In the genomic region with DNA sequence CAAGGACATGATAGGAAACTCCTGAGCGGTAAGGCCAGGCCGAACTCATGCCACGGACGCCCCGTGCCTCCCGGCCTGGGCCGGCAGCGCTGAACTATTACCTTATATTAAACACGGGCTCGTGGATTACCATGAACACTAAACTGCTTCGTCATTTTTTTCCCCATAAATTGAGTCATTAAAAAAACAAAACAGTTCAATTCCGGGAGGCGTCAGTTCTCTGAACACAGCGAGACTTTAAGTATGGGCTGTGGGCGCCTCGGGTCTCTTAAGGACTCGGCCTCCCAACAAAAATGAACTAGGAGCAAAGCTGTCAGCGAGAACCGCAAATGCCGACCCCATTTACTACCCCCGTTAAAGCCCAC, we compare ENCODE assay signal across 8 cellular contexts. TPM values are rescaled to one million over a fixed set of nuclear protein-coding genes. Genes with fewer than 3 reads are reported as not detected.
DNase-seq lines count a peak whose midpoint lies in the region; ATAC-seq and TF ChIP-seq lines count a peak whose summit lies in the region.

No MANE protein-coding gene starts in this region.

- 0 to 1% methylated on average over 21 of the region's 21 CpGs for WGBS in sigmoid colon, 2 donors

- no peak for TF ChIP-seq EP300 in sigmoid colon (IDR thresholded peaks at IDR 0.05)

- H3K36me3 Mint-ChIP-seq in IgD-negative memory B cell: peaks cover 4% of the 10 kb centered on the region
- peaks cover 20% of the 10 kb centered on the region for H3K36me3 Mint-ChIP-seq in activated naive CD8-positive, alpha-beta T cell treated with anti-CD3 and anti-CD28 coated beads for 36 hours

- H3K4me3 ChIP-seq in DOHH2 (ENCODE audit: low read length): peak overlapping the region; percentile 68
- H3K4me3 ChIP-seq in right atrium auricular region: peak overlapping the region; percentile 76 to 81
- peak overlapping the region; percentile 71 to 90 (median 84) for H3K4me3 ChIP-seq in sigmoid colon

- H3K4me3 Mint-ChIP-seq in IgD-negative memory B cell: peak overlapping the region; percentile 76 to 95 (median 89)
- peak overlapping the region; percentile 88 for H3K4me3 Mint-ChIP-seq in activated naive CD8-positive, alpha-beta T cell treated with anti-CD3 and anti-CD28 coated beads for 36 hours

- no peaks in the 10 kb centered on the region for H3F3A ChIP-seq in DOHH2 (ENCODE audit: control insufficient read depth, insufficient read depth)

- peaks cover 2% of the 10 kb centered on the region for H3K27me3 Mint-ChIP-seq in IgD-negative memory B cell
- no peaks in the 10 kb centered on the region for H3K27me3 Mint-ChIP-seq in activated naive CD8-positive, alpha-beta T cell treated with anti-CD3 and anti-CD28 coated beads for 36 hours

- no peaks in the 10 kb centered on the region for H4K20me1 ChIP-seq in DOHH2 (ENCODE audit: control insufficient read depth, insufficient read depth, low read depth, low read length)

- H3K4me1 Mint-ChIP-seq in IgD-negative memory B cell: peaks cover 0 to 4% (median 2%) of the 10 kb centered on the region in 3 donors
- peaks cover 14% of the 10 kb centered on the region for H3K4me1 Mint-ChIP-seq in activated naive CD8-positive, alpha-beta T cell treated with anti-CD3 and anti-CD28 coated beads for 36 hours

- peak overlapping the region; percentile 61 for H3K4me2 ChIP-seq in DOHH2 (ENCODE audit: low read length)

- H3K27me3 ChIP-seq in DOHH2 (ENCODE audit: control insufficient read depth, low read length) (peaks cover 20% of the 10 kb centered on the region), right atrium auricular region (no peaks in the 10 kb centered on the region), sigmoid colon (no peaks in the 10 kb centered on the region)

- TF ChIP-seq CTCF in DOHH2 (IDR thresholded peaks at IDR 0.05; ENCODE audit: low read depth, low read length, poor library complexity, severe bottlenecking) (no peak), right atrium auricular region (IDR thresholded peaks at IDR 0.05) (no peak), sigmoid colon (IDR thresholded peaks at IDR 0.05) (no peak)

- no peaks in the 10 kb centered on the region for H3K9me2 ChIP-seq in DOHH2 (replicated peaks; ENCODE audit: control insufficient read depth, low read length)

- no peak for DNase-seq in activated naive CD8-positive, alpha-beta T cell treated with anti-CD3 and anti-CD28 coated beads for 36 hours
- DNase-seq in right atrium auricular region (ENCODE audit: low spot score): no peak
- no peak for DNase-seq in sigmoid colon
- no peak for DNase-seq in NCI-H446 treated with DMSO at 0.1 percent for 48 hours (lab: John Stamatoyannopoulos, UW)
- no peak for DNase-seq in NCI-H1092 treated with DMSO at 0.1 percent for 48 hours (lab: John Stamatoyannopoulos, UW)

- no peaks in the 10 kb centered on the region for H3K9me3 Mint-ChIP-seq in IgD-negative memory B cell
- no peaks in the 10 kb centered on the region for H3K9me3 Mint-ChIP-seq in activated naive CD8-positive, alpha-beta T cell treated with anti-CD3 and anti-CD28 coated beads for 36 hours

- H3K27ac ChIP-seq in DOHH2 (ENCODE audit: low read depth, low read length) (no peak overlapping the region), right atrium auricular region (peak overlapping the region; percentile 83 to 90), sigmoid colon (peak overlapping the region; percentile 88 to 92 (median 90))

- no peak for TF ChIP-seq POLR2A in sigmoid colon (IDR thresholded peaks at IDR 0.05)

- peaks cover 20% of the 10 kb centered on the region for H3K36me3 ChIP-seq in DOHH2 (ENCODE audit: control insufficient read depth, low read length)
- peaks cover 32% of the 10 kb centered on the region for H3K36me3 ChIP-seq in right atrium auricular region
- H3K36me3 ChIP-seq in sigmoid colon: peaks cover under 1 to 30% (median 20%) of the 10 kb centered on the region in 4 donors

- peaks cover 18% of the 10 kb centered on the region for H3K79me2 ChIP-seq in DOHH2 (ENCODE audit: control insufficient read depth, low read length)

- intact Hi-C loops in sigmoid colon (cut with DNase I): no loop called here

- H3K4me1 ChIP-seq in DOHH2 (ENCODE audit: control insufficient read depth, low read length) (peaks cover 14% of the 10 kb centered on the region), right atrium auricular region (peaks cover 0 to 15% of the 10 kb centered on the region in 2 donors), sigmoid colon (peaks cover 0 to 12% (median 10%) of the 10 kb centered on the region in 4 donors)

- peak overlapping the region; percentile 55 to 96 (median 84) for H3K27ac Mint-ChIP-seq in IgD-negative memory B cell
- H3K27ac Mint-ChIP-seq in activated naive CD8-positive, alpha-beta T cell treated with anti-CD3 and anti-CD28 coated beads for 36 hours: peak overlapping the region; percentile 81

- H3K9me3 ChIP-seq in DOHH2 (ENCODE audit: control insufficient read depth, insufficient read depth, low read length) (no peaks in the 10 kb centered on the region), right atrium auricular region (no peaks in the 10 kb centered on the region), sigmoid colon (no peaks in the 10 kb centered on the region)

- ATAC-seq in HG02970 (IDR thresholded peaks at IDR 0.05; ENCODE audit: low FRiP score, unreplicated experiment): no peak

RNA-seq across cellular contexts. Expression of a gene that starts 0.5 kb away (rescaled TPM):
- polyA plus RNA-seq in IgD-negative memory B cell (37.2 TPM), sigmoid colon (10 to 100 TPM; 16.6 to 40.6 (median 23.4) TPM)
- 10 to 100 TPM; 75.3 to 75.5 TPM for total RNA-seq in activated naive CD8-positive, alpha-beta T cell treated with anti-CD3 and anti-CD28 coated beads for 36 hours
- total RNA-seq in right atrium auricular region (10 to 100 TPM; 68.3 to 89.6 TPM), sigmoid colon (10 to 100 TPM; 48.5 to 70.3 (median 57.3) TPM)
